2 cellular contexts compared by ENCODE assay signal in genomic region chr22:31136711-31137110, GRCh38.
TF ChIP-seq lines count a peak whose summit lies in the region.

No MANE protein-coding gene starts in this region.

TF ChIP-seq in SK-N-SH, 30 proteins besides CTCF, POLR2A, EP300 and RAD21 (continued from another document):
- no peak for TF ChIP-seq USF2 (IDR thresholded peaks at IDR 0.05; ENCODE audit: borderline replicate concordance, low read depth, low read length)
- no peak for TF ChIP-seq FOXJ3 (CRISPR knock-in tag; IDR thresholded peaks at IDR 0.05)
- no peak for TF ChIP-seq MEF2A (IDR thresholded peaks at IDR 0.05; ENCODE audit: borderline replicate concordance, low read depth)
- no peak for TF ChIP-seq SMC3 (IDR thresholded peaks at IDR 0.05; ENCODE audit: low read depth, low read length)
- TF ChIP-seq, protein P1, sequence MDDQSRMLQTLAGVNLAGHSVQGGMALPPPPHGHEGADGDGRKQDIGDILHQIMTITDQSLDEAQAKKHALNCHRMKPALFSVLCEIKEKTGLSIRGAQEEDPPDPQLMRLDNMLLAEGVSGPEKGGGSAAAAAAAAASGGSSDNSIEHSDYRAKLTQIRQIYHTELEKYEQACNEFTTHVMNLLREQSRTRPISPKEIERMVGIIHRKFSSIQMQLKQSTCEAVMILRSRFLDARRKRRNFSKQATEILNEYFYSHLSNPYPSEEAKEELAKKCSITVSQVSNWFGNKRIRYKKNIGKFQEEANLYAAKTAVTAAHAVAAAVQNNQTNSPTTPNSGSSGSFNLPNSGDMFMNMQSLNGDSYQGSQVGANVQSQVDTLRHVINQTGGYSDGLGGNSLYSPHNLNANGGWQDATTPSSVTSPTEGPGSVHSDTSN (IDR thresholded peaks at IDR 0.05): no peak
- TF ChIP-seq NRF1 (IDR thresholded peaks at IDR 0.05; ENCODE audit: low read depth, low read length): no peak
- TF ChIP-seq RXRA (IDR thresholded peaks at IDR 0.05; ENCODE audit: borderline replicate concordance, low read depth): no peak
- TF ChIP-seq ZBTB33 (IDR thresholded peaks at IDR 0.05; ENCODE audit: borderline replicate concordance, low read depth): no peak
- no peak for TF ChIP-seq FOSL2 (IDR thresholded peaks at IDR 0.05; ENCODE audit: borderline replicate concordance, low read depth)
- no peak for TF ChIP-seq SIN3A (IDR thresholded peaks at IDR 0.05; ENCODE audit: borderline replicate concordance, low read depth, low read length)
- no peak for TF ChIP-seq RCOR1 (IDR thresholded peaks at IDR 0.05; ENCODE audit: low read length)
- TF ChIP-seq MXI1 (IDR thresholded peaks at IDR 0.05; ENCODE audit: low read depth, low read length): no peak

TF ChIP-seq in SK-N-SH treated with all-trans-retinoic acid at 6 μM for 48 hours, 23 proteins besides CTCF, POLR2A, EP300 and RAD21 (continued from another document):
- TF ChIP-seq, protein P2, sequence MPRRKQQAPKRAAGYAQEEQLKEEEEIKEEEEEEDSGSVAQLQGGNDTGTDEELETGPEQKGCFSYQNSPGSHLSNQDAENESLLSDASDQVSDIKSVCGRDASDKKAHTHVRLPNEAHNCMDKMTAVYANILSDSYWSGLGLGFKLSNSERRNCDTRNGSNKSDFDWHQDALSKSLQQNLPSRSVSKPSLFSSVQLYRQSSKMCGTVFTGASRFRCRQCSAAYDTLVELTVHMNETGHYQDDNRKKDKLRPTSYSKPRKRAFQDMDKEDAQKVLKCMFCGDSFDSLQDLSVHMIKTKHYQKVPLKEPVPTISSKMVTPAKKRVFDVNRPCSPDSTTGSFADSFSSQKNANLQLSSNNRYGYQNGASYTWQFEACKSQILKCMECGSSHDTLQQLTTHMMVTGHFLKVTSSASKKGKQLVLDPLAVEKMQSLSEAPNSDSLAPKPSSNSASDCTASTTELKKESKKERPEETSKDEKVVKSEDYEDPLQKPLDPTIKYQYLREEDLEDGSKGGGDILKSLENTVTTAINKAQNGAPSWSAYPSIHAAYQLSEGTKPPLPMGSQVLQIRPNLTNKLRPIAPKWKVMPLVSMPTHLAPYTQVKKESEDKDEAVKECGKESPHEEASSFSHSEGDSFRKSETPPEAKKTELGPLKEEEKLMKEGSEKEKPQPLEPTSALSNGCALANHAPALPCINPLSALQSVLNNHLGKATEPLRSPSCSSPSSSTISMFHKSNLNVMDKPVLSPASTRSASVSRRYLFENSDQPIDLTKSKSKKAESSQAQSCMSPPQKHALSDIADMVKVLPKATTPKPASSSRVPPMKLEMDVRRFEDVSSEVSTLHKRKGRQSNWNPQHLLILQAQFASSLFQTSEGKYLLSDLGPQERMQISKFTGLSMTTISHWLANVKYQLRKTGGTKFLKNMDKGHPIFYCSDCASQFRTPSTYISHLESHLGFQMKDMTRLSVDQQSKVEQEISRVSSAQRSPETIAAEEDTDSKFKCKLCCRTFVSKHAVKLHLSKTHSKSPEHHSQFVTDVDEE (CRISPR knock-in tag; IDR thresholded peaks at IDR 0.05): no peak
- TF ChIP-seq PPARA (CRISPR knock-in tag; IDR thresholded peaks at IDR 0.05; ENCODE audit: borderline replicate concordance) (no peak), ARNTL (CRISPR knock-in tag; IDR thresholded peaks at IDR 0.05; ENCODE audit: borderline replicate concordance, low read depth) (no peak), TOX (CRISPR knock-in tag; IDR thresholded peaks at IDR 0.05; ENCODE audit: borderline replicate concordance) (no peak), BACH2 (CRISPR knock-in tag; IDR thresholded peaks at IDR 0.05; ENCODE audit: borderline replicate concordance) (no peak), TCF4 (CRISPR knock-in tag; IDR thresholded peaks at IDR 0.05; ENCODE audit: borderline replicate concordance) (no peak), CSDC2 (CRISPR knock-in tag; IDR thresholded peaks at IDR 0.05) (no peak)
